20 cellular contexts compared by ENCODE assay signal in genomic region chr6:117215353-117216090, GRCh38. TPM values are rescaled to one million over a fixed set of nuclear protein-coding genes. Genes with fewer than 3 reads are reported as not detected.
DNase-seq lines count a peak whose midpoint lies in the region; ATAC-seq and TF ChIP-seq lines count a peak whose summit lies in the region.
"Had no signal": no experiment of that assay in that cellular context is flagged by ENCODE, and none has a peak within 500 bp of the region (broad histone marks: within the 10 kb centered on the region; RNA-seq: fewer than 3 reads in every experiment).

No MANE protein-coding gene starts in this region.

- H3K27ac ChIP-seq in left ventricle myocardium inferior (replicated peaks) = no peak overlapping the region
- H3K27ac ChIP-seq: GM23248 had no signal

- H3K9me3 ChIP-seq in left ventricle myocardium inferior (replicated peaks) = no peaks in the 10 kb centered on the region
- H3K9me3 ChIP-seq: BE2C had no signal

- intact Hi-C loops in Right ventricle myocardium superior (cut with DNase I) = no loop called here
- intact Hi-C loops in left ventricle myocardium inferior (cut with micrococcal nuclease) = no loop called here

- no peaks in the 10 kb centered on the region for H3K27me3 ChIP-seq in left ventricle myocardium inferior (ENCODE audit: low read depth)
- H3K27me3 ChIP-seq: BE2C had no signal

- H3K36me3 ChIP-seq in left ventricle myocardium inferior = no peaks in the 10 kb centered on the region
- H3K36me3 ChIP-seq: BE2C had no signal

- no peak for TF ChIP-seq CTCF in left ventricle myocardium inferior (IDR thresholded peaks at IDR 0.05; ENCODE audit: borderline replicate concordance)
- no peak for TF ChIP-seq CTCF in epithelial cell of esophagus (IDR thresholded peaks at IDR 0.05; ENCODE audit: insufficient read depth, low read depth, low read length, missing control alignments)

- DNase-seq in Right ventricle myocardium superior (no peak), left ventricle myocardium inferior (no peak), epithelial cell of esophagus (ENCODE audit: low read depth) (peak; percentile 43), left lobe of liver (ENCODE audit: low spot score) (no peak), NCI-H1694 treated with DMSO at 0.1 percent for 48 hours (lab: John Stamatoyannopoulos, UW) (no peak), NCI-H2081 treated with DMSO at 0.1 percent for 48 hours (lab: John Stamatoyannopoulos, UW) (no peak)
- DNase-seq: ACHN; BE2C; CD4-positive, CD25-positive, alpha-beta regulatory T cell; CD8-positive, alpha-beta memory T cell; COR-L47; DMS 273 treated with DMSO at 0.1 percent for 48 hours; DMS53; DND-41; EL; GM23248; HCEC 1CT had no signal

- H3K4me1 ChIP-seq in left ventricle myocardium inferior = no peaks in the 10 kb centered on the region
- H3K4me1 ChIP-seq: BE2C had no signal

- H3K4me3 ChIP-seq in left ventricle myocardium inferior = no peak overlapping the region
- no peak overlapping the region for H3K4me3 ChIP-seq in epithelial cell of esophagus (ENCODE audit: low read length)
- H3K4me3 ChIP-seq: GM23248 had no signal

- peak; percentile 51 for ATAC-seq in Right ventricle myocardium superior (ENCODE audit: poor library complexity)
- peak; percentile 71 for ATAC-seq in left lobe of liver
- ATAC-seq in HG03095 (IDR thresholded peaks at IDR 0.05; ENCODE audit: unreplicated experiment) = no peak
- ATAC-seq: HepG2 had no signal

RNA-seq across cellular contexts. Expression of gene VGLL2, which starts 49.8 kb away (rescaled TPM):
- total RNA-seq in Right ventricle myocardium superior (not detected), left ventricle myocardium inferior (2.4 TPM), left lobe of liver (not detected)
- total RNA-seq: CD4-positive, CD25-positive, alpha-beta regulatory T cell; CD8-positive, alpha-beta memory T cell; G401; GM23248; HepG2 had no signal
